26 cellular contexts compared by ENCODE assay signal in genomic region chr14:19851365-19851764, GRCh38. TPM values are rescaled to one million over a fixed set of nuclear protein-coding genes. Genes with fewer than 3 reads are reported as not detected.
"Had no signal": no experiment of that assay in that cellular context is flagged by ENCODE, and none has a peak within 500 bp of the region (broad histone marks: within the 10 kb centered on the region; RNA-seq: fewer than 3 reads in every experiment).

No MANE protein-coding gene starts in this region.

- H3K4me3 ChIP-seq: coronary artery, gastroesophageal sphincter, heart left ventricle, prostate gland, testis, upper lobe of right lung had no signal

- H3K27ac ChIP-seq: brain microvascular endothelial cell, coronary artery, gastroesophageal sphincter, heart left ventricle, prostate gland, testis, upper lobe of right lung had no signal

- H3K4me1 ChIP-seq: gastroesophageal sphincter, heart left ventricle, prostate gland, testis, upper lobe of right lung had no signal

- H3K36me3 ChIP-seq: brain microvascular endothelial cell, gastroesophageal sphincter, heart left ventricle, prostate gland, upper lobe of right lung had no signal

- DNase-seq: activated CD8-positive, alpha-beta memory T cell treated with anti-CD3 and anti-CD28 coated beads for 24 hours; activated CD8-positive, alpha-beta memory T cell treated with anti-CD3 and anti-CD28 coated beads, Interleukin-2, amount 50 U/mL, for 48 hours; activated effector memory CD4-positive, alpha-beta T cell treated with Interleukin-2 at 50 U/mL for 16 hours; activated naive CD4-positive, alpha-beta T cell treated with anti-CD3 and anti-CD28 coated beads, Interleukin-2, amount 10 ng/mL, durations not matched to agents 7 days and 5 days; activated naive CD8-positive, alpha-beta T cell treated with anti-CD3 and anti-CD28 coated beads, Interleukin-2, amount 50 U/mL, for 24 hours; activated T-cell treated with anti-CD3 and anti-CD28 coated beads, Interleukin-2, amount 50 U/mL, for 48 hours; aorta; brain microvascular endothelial cell; effector CD4-positive, alpha-beta T cell; heart left ventricle; left ventricle myocardium superior; mesenchymal stem cell; naive thymus-derived CD8-positive, alpha-beta T cell; right cardiac atrium; small intestine; stimulated activated CD4-positive, alpha-beta T cell treated with anti-CD3 and anti-CD28 coated beads, Interleukin-4, amount 100 ng/mL, for 1 hour; T1000; testis; upper lobe of right lung had no signal

- H3K9me3 ChIP-seq: gastroesophageal sphincter, prostate gland, testis, upper lobe of right lung had no signal

RNA-seq across cellular contexts. Expression of gene OR4K2, which starts 23.6 kb away (rescaled TPM):
- total RNA-seq: aorta; esophagus mucosa; gastroesophageal sphincter; heart left ventricle; kidney epithelial cell; left ventricle myocardium superior; mucosa of gallbladder; naive thymus-derived CD8-positive, alpha-beta T cell; osteocyte; prostate gland; right cardiac atrium; upper lobe of right lung had no signal
- polyA plus RNA-seq: heart left ventricle; naive thymus-derived CD8-positive, alpha-beta T cell; right cardiac atrium; small intestine had no signal

RNA-seq across cellular contexts. Expression of gene OR4N2, which starts 47.8 kb away (rescaled TPM):
- total RNA-seq: aorta; esophagus mucosa; gastroesophageal sphincter; kidney epithelial cell; left ventricle myocardium superior; mucosa of gallbladder; naive thymus-derived CD8-positive, alpha-beta T cell; osteocyte; prostate gland; right cardiac atrium; upper lobe of right lung had no signal
- polyA plus RNA-seq: aorta; heart left ventricle; naive thymus-derived CD8-positive, alpha-beta T cell; right cardiac atrium; small intestine had no signal
